26 cellular contexts compared by ENCODE assay signal in the genomic region with DNA sequence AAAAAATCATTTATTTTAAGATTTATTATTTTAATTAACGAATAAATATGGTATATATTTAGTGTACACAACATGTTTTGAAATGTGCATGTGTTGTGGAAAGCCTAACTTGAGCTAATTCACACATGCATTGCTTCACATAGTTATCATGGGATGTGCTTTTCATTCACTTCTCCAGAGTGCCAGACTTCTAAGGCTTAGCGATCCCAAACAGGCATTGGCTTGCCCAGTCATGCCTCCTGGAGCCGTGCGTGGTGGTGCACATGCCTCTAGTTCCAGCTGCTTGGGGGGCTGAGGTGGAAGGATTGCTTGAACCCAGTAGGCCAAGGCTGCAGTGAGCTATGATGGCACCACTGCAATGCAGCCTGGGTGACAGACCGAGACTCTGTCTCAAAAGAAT. TPM values are rescaled to one million over a fixed set of nuclear protein-coding genes. Genes with fewer than 3 reads are reported as not detected.
"Had no signal": no experiment of that assay in that cellular context is flagged by ENCODE, and none has a peak within 500 bp of the region (broad histone marks: within the 10 kb centered on the region; RNA-seq: fewer than 3 reads in every experiment).

No MANE protein-coding gene starts in this region.

- H3K4me3 Mint-ChIP-seq: activated CD4-positive, alpha-beta memory T cell treated with anti-CD3 and anti-CD28 coated beads for 36 hours; activated CD4-positive, alpha-beta T cell treated with anti-CD3 and anti-CD28 coated beads, Interleukin-2, amount 10 ng/mL, durations not matched to agents 7 days and 5 days; activated naive CD4-positive, alpha-beta T cell treated with anti-CD3 and anti-CD28 coated beads, Interleukin-2, amount 10 ng/mL, durations not matched to agents 7 days and 5 days; activated naive CD8-positive, alpha-beta T cell treated with anti-CD3 and anti-CD28 coated beads for 36 hours; activated T-cell treated with anti-CD3 and anti-CD28 coated beads, Interleukin-2, amount 50 U/mL, for 4 hours; T-cell had no signal

- DNase-seq: activated CD4-positive, alpha-beta memory T cell treated with anti-CD3 and anti-CD28 coated beads for 36 hours; activated CD4-positive, alpha-beta T cell treated with anti-CD3 and anti-CD28 coated beads, Interleukin-2, amount 10 ng/mL, durations not matched to agents 7 days and 5 days; activated CD4-positive, CD25-positive, alpha-beta regulatory T cell; activated CD8-positive, alpha-beta memory T cell treated with anti-CD3 and anti-CD28 coated beads for 24 hours; activated gamma-delta T cell treated with Interleukin-2 at 50 U/mL for 16 hours; activated naive CD4-positive, alpha-beta T cell treated with anti-CD3 and anti-CD28 coated beads, Interleukin-2, amount 10 ng/mL, durations not matched to agents 7 days and 5 days; activated naive CD8-positive, alpha-beta T cell treated with anti-CD3 and anti-CD28 coated beads for 36 hours; activated T-cell treated with anti-CD3 and anti-CD28 coated beads, Interleukin-2, amount 50 U/mL, for 4 hours; brain microvascular endothelial cell; central memory CD4-positive, alpha-beta T cell; Karpas-422; NCI-H1105 treated with DMSO at 0.1 percent for 48 hours; NCI-H146; NCI-H2029; NCI-H2107; NCI-H510A treated with DMSO at 0.1 percent for 48 hours; NCI-H69; NK-92 treated with Interleukin-12 subunit alpha and Interleukin-12 subunit beta, amount 100 ng/mL, for 24 hours; SIG-M5; T-cell; T-helper 2 cell; T1000 had no signal

- H3K9me3 ChIP-seq: Peyer's patch had no signal

- H3K4me1 ChIP-seq: Peyer's patch had no signal

- H3K4me1 Mint-ChIP-seq: activated CD4-positive, alpha-beta T cell treated with anti-CD3 and anti-CD28 coated beads, Interleukin-2, amount 10 ng/mL, durations not matched to agents 7 days and 5 days; activated naive CD4-positive, alpha-beta T cell treated with anti-CD3 and anti-CD28 coated beads, Interleukin-2, amount 10 ng/mL, durations not matched to agents 7 days and 5 days; T-cell had no signal

- H3K27ac Mint-ChIP-seq: activated CD4-positive, alpha-beta memory T cell treated with anti-CD3 and anti-CD28 coated beads for 36 hours; activated CD4-positive, alpha-beta T cell treated with anti-CD3 and anti-CD28 coated beads, Interleukin-2, amount 10 ng/mL, durations not matched to agents 7 days and 5 days; activated naive CD4-positive, alpha-beta T cell treated with anti-CD3 and anti-CD28 coated beads, Interleukin-2, amount 10 ng/mL, durations not matched to agents 7 days and 5 days; activated naive CD8-positive, alpha-beta T cell treated with anti-CD3 and anti-CD28 coated beads for 36 hours; T-cell had no signal

- H3K9me3 Mint-ChIP-seq: activated CD4-positive, alpha-beta memory T cell treated with anti-CD3 and anti-CD28 coated beads for 36 hours; activated CD4-positive, alpha-beta T cell treated with anti-CD3 and anti-CD28 coated beads, Interleukin-2, amount 10 ng/mL, durations not matched to agents 7 days and 5 days; activated naive CD4-positive, alpha-beta T cell treated with anti-CD3 and anti-CD28 coated beads, Interleukin-2, amount 10 ng/mL, durations not matched to agents 7 days and 5 days; activated naive CD8-positive, alpha-beta T cell treated with anti-CD3 and anti-CD28 coated beads for 36 hours; activated T-cell treated with anti-CD3 and anti-CD28 coated beads, Interleukin-2, amount 50 U/mL, for 4 hours; T-cell had no signal

- H3K27ac ChIP-seq: brain microvascular endothelial cell, Peyer's patch, SK-N-MC, VCaP had no signal

- H3K27me3 Mint-ChIP-seq: activated naive CD8-positive, alpha-beta T cell treated with anti-CD3 and anti-CD28 coated beads for 36 hours had no signal

- H3K36me3 Mint-ChIP-seq: activated CD4-positive, alpha-beta memory T cell treated with anti-CD3 and anti-CD28 coated beads for 36 hours; activated naive CD4-positive, alpha-beta T cell treated with anti-CD3 and anti-CD28 coated beads, Interleukin-2, amount 10 ng/mL, durations not matched to agents 7 days and 5 days; activated naive CD8-positive, alpha-beta T cell treated with anti-CD3 and anti-CD28 coated beads for 36 hours; T-cell had no signal

- H3K4me3 ChIP-seq: K562, Peyer's patch, SK-N-MC had no signal

- H3K36me3 ChIP-seq: brain microvascular endothelial cell, Peyer's patch had no signal

- H3K27me3 ChIP-seq: brain microvascular endothelial cell, Peyer's patch had no signal

RNA-seq across cellular contexts. Expression of gene ARHGEF4, which starts 40.5 kb away (rescaled TPM):
- total RNA-seq: K562 had no signal
- polyA plus RNA-seq: K562 had no signal
